22 cellular contexts compared by ENCODE assay signal in the genomic region with DNA sequence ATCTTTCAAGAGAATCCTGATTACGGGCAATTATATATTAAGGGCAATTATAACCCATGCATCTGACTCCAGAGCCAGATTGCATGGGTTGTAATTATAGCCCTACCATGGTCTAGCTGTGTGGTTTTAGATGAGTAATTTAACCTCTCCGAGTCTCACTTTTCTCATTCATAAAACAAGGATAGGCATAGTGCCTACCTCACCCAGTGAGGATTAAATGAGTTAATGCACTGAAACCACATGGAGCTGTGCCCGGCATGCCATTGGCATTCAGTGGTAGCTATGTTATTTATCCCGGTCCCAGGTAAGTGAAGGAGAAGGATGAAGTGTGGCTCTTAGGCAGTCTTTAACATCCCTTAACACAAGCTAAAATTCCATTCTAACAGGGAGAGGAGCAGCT. TPM values are rescaled to one million over a fixed set of nuclear protein-coding genes. Genes with fewer than 3 reads are reported as not detected.
DNase-seq lines count a peak whose midpoint lies in the region; ATAC-seq and TF ChIP-seq lines count a peak whose summit lies in the region.
"Had no signal": no experiment of that assay in that cellular context is flagged by ENCODE, and none has a peak within 500 bp of the region (broad histone marks: within the 10 kb centered on the region; RNA-seq: fewer than 3 reads in every experiment).

No MANE protein-coding gene starts in this region.

- peaks cover 7% of the 10 kb centered on the region for H3K9me3 ChIP-seq in RWPE2 (ENCODE audit: severe bottlenecking)
- H3K9me3 ChIP-seq in CD4-positive, alpha-beta memory T cell (ENCODE audit: control insufficient read depth in 1 of 2, low read length in 2 of 2), result peaks cover 13% of the 10 kb centered on the region in 2 donors

- H3K4me1 ChIP-seq in RWPE2 (ENCODE audit: insufficient read depth, poor library complexity, severe bottlenecking), result no peaks in the 10 kb centered on the region
- H3K4me1 ChIP-seq in CD4-positive, alpha-beta memory T cell (ENCODE audit: insufficient read depth, low read length), result peaks cover 43% of the 10 kb centered on the region

- H3K36me3 ChIP-seq in RWPE2 (ENCODE audit: low read depth), result no peaks in the 10 kb centered on the region
- peaks cover 66% of the 10 kb centered on the region for H3K36me3 ChIP-seq in CD4-positive, alpha-beta memory T cell (ENCODE audit: insufficient read depth, low read length)

- peak; percentile 45; the same call in 2 of the 3 replicates for ATAC-seq in RWPE2 (ENCODE audit: low read depth)
- ATAC-seq: GM12878, Panc1, SK-N-SH treated with all-trans-retinoic acid at 6 μM for 48 hours had no signal

- H3K4me3 Mint-ChIP-seq in activated naive CD4-positive, alpha-beta T cell treated with anti-CD3 and anti-CD28 coated beads, Interleukin-2, amount 10 ng/mL, durations not matched to agents 7 days and 5 days, result no peak overlapping the region
- no peak overlapping the region for H3K4me3 Mint-ChIP-seq in activated naive CD4-positive, alpha-beta T cell treated with anti-CD3 and anti-CD28 coated beads for 36 hours
- H3K4me3 Mint-ChIP-seq in CD4-positive, alpha-beta memory T cell, result no peak overlapping the region
- H3K4me3 Mint-ChIP-seq in chondrocyte (ENCODE audit: unreplicated experiment), result no peak overlapping the region

- H3K27me3 ChIP-seq in RWPE2 (ENCODE audit: insufficient read depth, poor library complexity, severe bottlenecking), result no peaks in the 10 kb centered on the region
- H3K27me3 ChIP-seq in CD4-positive, alpha-beta memory T cell (ENCODE audit: insufficient read depth, low read length), result no peaks in the 10 kb centered on the region

- peak overlapping the region; percentile 28 for H3K27ac Mint-ChIP-seq in activated naive CD4-positive, alpha-beta T cell treated with anti-CD3 and anti-CD28 coated beads, Interleukin-2, amount 10 ng/mL, durations not matched to agents 7 days and 5 days
- H3K27ac Mint-ChIP-seq in activated naive CD4-positive, alpha-beta T cell treated with anti-CD3 and anti-CD28 coated beads for 36 hours, result no peak overlapping the region
- H3K27ac Mint-ChIP-seq in CD4-positive, alpha-beta memory T cell, result peak overlapping the region in 2 of 7 donors; percentile 87
- no peak overlapping the region for H3K27ac Mint-ChIP-seq in chondrocyte (ENCODE audit: unreplicated experiment)

- peaks cover 23% of the 10 kb centered on the region for H3K9me3 Mint-ChIP-seq in activated naive CD4-positive, alpha-beta T cell treated with anti-CD3 and anti-CD28 coated beads, Interleukin-2, amount 10 ng/mL, durations not matched to agents 7 days and 5 days
- H3K9me3 Mint-ChIP-seq in activated naive CD4-positive, alpha-beta T cell treated with anti-CD3 and anti-CD28 coated beads for 36 hours, result peaks cover 23% of the 10 kb centered on the region
- H3K9me3 Mint-ChIP-seq in CD4-positive, alpha-beta memory T cell, result peaks cover 0 to 24% (median 20%) of the 10 kb centered on the region in 8 donors
- peaks cover 12% of the 10 kb centered on the region for H3K9me3 Mint-ChIP-seq in chondrocyte (ENCODE audit: low read depth)

- CTCF ChIA-PET in activated naive CD4-positive, alpha-beta T cell treated with anti-CD3 and anti-CD28 coated beads, Interleukin-2, amount 10 ng/mL, durations not matched to agents 7 days and 5 days (lab: Charles Lee), result interaction anchor here (1.0 to 11.9 kb wide), 4 partner anchors 8 to 132 kb away, joined by 3 to 239 read pairs (median 73); no protein-coding TSS in a partner anchor
- CTCF ChIA-PET in activated naive CD4-positive, alpha-beta T cell treated with anti-CD3 and anti-CD28 coated beads for 36 hours (lab: Charles Lee), result interaction anchor here (0.5 to 24.9 kb wide), 6 partner anchors 7 to 216 kb away, joined by 3 to 532 read pairs (median 128); a partner anchor contains a TSS
- CTCF ChIA-PET in CD4-positive, alpha-beta memory T cell (lab: Charles Lee; ENCODE audit: partially characterized antibody), result interaction anchor here (8.4 to 24.1 kb wide), 3 partner anchors 6 to 132 kb away, joined by 136 to 458 read pairs (median 289); no protein-coding TSS in a partner anchor

- peaks cover 93% of the 10 kb centered on the region for H3K36me3 Mint-ChIP-seq in activated naive CD4-positive, alpha-beta T cell treated with anti-CD3 and anti-CD28 coated beads, Interleukin-2, amount 10 ng/mL, durations not matched to agents 7 days and 5 days
- H3K36me3 Mint-ChIP-seq in activated naive CD4-positive, alpha-beta T cell treated with anti-CD3 and anti-CD28 coated beads for 36 hours (ENCODE audit: low read depth), result peaks cover 68% of the 10 kb centered on the region
- H3K36me3 Mint-ChIP-seq in CD4-positive, alpha-beta memory T cell, result peaks cover 77 to 85% of the 10 kb centered on the region in 2 donors
- H3K36me3 Mint-ChIP-seq in chondrocyte (ENCODE audit: low read depth), result peaks cover 1% of the 10 kb centered on the region

- no peak for DNase-seq in activated naive CD4-positive, alpha-beta T cell treated with anti-CD3 and anti-CD28 coated beads, Interleukin-2, amount 10 ng/mL, durations not matched to agents 7 days and 5 days
- DNase-seq in activated naive CD4-positive, alpha-beta T cell treated with anti-CD3 and anti-CD28 coated beads for 36 hours, result no peak
- DNase-seq in RWPE2 (ENCODE audit: low spot score), result no peak
- peak; percentile 31 for DNase-seq in kidney tubule cell (ENCODE audit: low spot score)
- DNase-seq in NCI-H128 (lab: John Stamatoyannopoulos, UW; ENCODE audit: unreplicated experiment), result no peak
- DNase-seq in CD4-positive, alpha-beta memory T cell, result no peak
- no peak for DNase-seq in NCI-H748 (lab: John Stamatoyannopoulos, UW; ENCODE audit: unreplicated experiment)
- no peak for DNase-seq in chondrocyte (ENCODE audit: low spot score)
- DNase-seq: DMS 273 treated with DMSO at 0.1 percent for 48 hours, GDM1, HCEC 1CT, MV-4-11, NCI-H1436, NCI-H2081, SHP77 had no signal

- POLR2A ChIA-PET in CD4-positive, alpha-beta memory T cell (lab: Charles Lee; ENCODE audit: partially characterized antibody), result interaction anchor here (1.1 to 19.4 kb wide), 6 partner anchors 5 to 336 kb away, joined by 3 to 478 read pairs (median 122); a partner anchor contains a TSS

- H3K4me1 Mint-ChIP-seq in activated naive CD4-positive, alpha-beta T cell treated with anti-CD3 and anti-CD28 coated beads, Interleukin-2, amount 10 ng/mL, durations not matched to agents 7 days and 5 days, result peaks cover 46% of the 10 kb centered on the region
- peaks cover 36% of the 10 kb centered on the region for H3K4me1 Mint-ChIP-seq in activated naive CD4-positive, alpha-beta T cell treated with anti-CD3 and anti-CD28 coated beads for 36 hours (ENCODE audit: low read depth)
- H3K4me1 Mint-ChIP-seq in CD4-positive, alpha-beta memory T cell, result peaks cover 31 to 51% (median 40%) of the 10 kb centered on the region in 4 donors
- no peaks in the 10 kb centered on the region for H3K4me1 Mint-ChIP-seq in chondrocyte (ENCODE audit: low read depth)

- intact Hi-C loops in activated naive CD4-positive, alpha-beta T cell treated with anti-CD3 and anti-CD28 coated beads for 36 hours (cut with micrococcal nuclease), result no loop called here
- intact Hi-C loops in CD4-positive, alpha-beta memory T cell (cut with micrococcal nuclease), result no loop called here

- no peak overlapping the region for H3K27ac ChIP-seq in RWPE2 (ENCODE audit: poor library complexity, severe bottlenecking)
- H3K27ac ChIP-seq in CD4-positive, alpha-beta memory T cell (ENCODE audit: low read depth, low read length), result no peak overlapping the region
- H3K27ac ChIP-seq: 22Rv1, HL-60 had no signal

- H3K27me3 Mint-ChIP-seq in activated naive CD4-positive, alpha-beta T cell treated with anti-CD3 and anti-CD28 coated beads, Interleukin-2, amount 10 ng/mL, durations not matched to agents 7 days and 5 days, result no peaks in the 10 kb centered on the region
- H3K27me3 Mint-ChIP-seq in activated naive CD4-positive, alpha-beta T cell treated with anti-CD3 and anti-CD28 coated beads for 36 hours (ENCODE audit: low read depth), result no peaks in the 10 kb centered on the region
- no peaks in the 10 kb centered on the region for H3K27me3 Mint-ChIP-seq in CD4-positive, alpha-beta memory T cell
- no peaks in the 10 kb centered on the region for H3K27me3 Mint-ChIP-seq in chondrocyte (ENCODE audit: low read depth)

- no peak for TF ChIP-seq CTCF in RWPE2 (IDR thresholded peaks at IDR 0.05; ENCODE audit: poor library complexity, severe bottlenecking)
- no peak for TF ChIP-seq CTCF in chondrocyte (IDR thresholded peaks at IDR 0.05)

- H3K4me3 ChIP-seq in RWPE2 (ENCODE audit: severe bottlenecking), result no peak overlapping the region
- H3K4me3 ChIP-seq in CD4-positive, alpha-beta memory T cell (ENCODE audit: low read length in 2 of 2), result no peak overlapping the region
- H3K4me3 ChIP-seq: GM12878 had no signal

RNA-seq across cellular contexts. Expression of a gene that starts 6.3 kb away (rescaled TPM):
- 10 to 100 TPM; 29.6 to 30.3 TPM for total RNA-seq in activated naive CD4-positive, alpha-beta T cell treated with anti-CD3 and anti-CD28 coated beads for 36 hours
- 10 to 100 TPM; 88.9 to 90.1 TPM for total RNA-seq in CD4-positive, alpha-beta memory T cell
- 100 to 1,000 TPM in 1 of 2 donors, 10 to 100 TPM in 1; 62.5 to 106 TPM for polyA plus RNA-seq in CD4-positive, alpha-beta memory T cell
- total RNA-seq in chondrocyte, result not detected in 3 replicates
- total RNA-seq: NCI-H460 had no signal
- polyA plus RNA-seq: BJ had no signal

RNA-seq across cellular contexts. Expression of a gene that starts 18.6 kb away (rescaled TPM):
- total RNA-seq in activated naive CD4-positive, alpha-beta T cell treated with anti-CD3 and anti-CD28 coated beads for 36 hours, result 1 to 10 TPM; 1.2 to 1.7 TPM
- total RNA-seq in CD4-positive, alpha-beta memory T cell, result 10 to 100 TPM in 1 of 2 experiments, 1 to 10 TPM in 1; 9.8 to 10.9 TPM
- polyA plus RNA-seq in CD4-positive, alpha-beta memory T cell, result 1 to 10 TPM; 2.2 to 3.7 TPM
- 0.05 to 0.44 TPM (median 0.07 TPM) in 3 replicates for total RNA-seq in chondrocyte
- polyA plus RNA-seq: BJ had no signal

Comparison
In these comparisons a context has a peak if more than half of its experiments do, and no peak if none do; other contexts are left out.
1. RNA of a gene that starts 6.3 kb away (total RNA-seq): 88.9 to 90.1 TPM in CD4-positive, alpha-beta memory T cell and 29.6 to 30.3 TPM in activated naive CD4-positive, alpha-beta T cell treated with anti-CD3 and anti-CD28 coated beads for 36 hours; not detected in chondrocyte; every median in the first group is over 10 times any median in the second.